In the genomic region with DNA sequence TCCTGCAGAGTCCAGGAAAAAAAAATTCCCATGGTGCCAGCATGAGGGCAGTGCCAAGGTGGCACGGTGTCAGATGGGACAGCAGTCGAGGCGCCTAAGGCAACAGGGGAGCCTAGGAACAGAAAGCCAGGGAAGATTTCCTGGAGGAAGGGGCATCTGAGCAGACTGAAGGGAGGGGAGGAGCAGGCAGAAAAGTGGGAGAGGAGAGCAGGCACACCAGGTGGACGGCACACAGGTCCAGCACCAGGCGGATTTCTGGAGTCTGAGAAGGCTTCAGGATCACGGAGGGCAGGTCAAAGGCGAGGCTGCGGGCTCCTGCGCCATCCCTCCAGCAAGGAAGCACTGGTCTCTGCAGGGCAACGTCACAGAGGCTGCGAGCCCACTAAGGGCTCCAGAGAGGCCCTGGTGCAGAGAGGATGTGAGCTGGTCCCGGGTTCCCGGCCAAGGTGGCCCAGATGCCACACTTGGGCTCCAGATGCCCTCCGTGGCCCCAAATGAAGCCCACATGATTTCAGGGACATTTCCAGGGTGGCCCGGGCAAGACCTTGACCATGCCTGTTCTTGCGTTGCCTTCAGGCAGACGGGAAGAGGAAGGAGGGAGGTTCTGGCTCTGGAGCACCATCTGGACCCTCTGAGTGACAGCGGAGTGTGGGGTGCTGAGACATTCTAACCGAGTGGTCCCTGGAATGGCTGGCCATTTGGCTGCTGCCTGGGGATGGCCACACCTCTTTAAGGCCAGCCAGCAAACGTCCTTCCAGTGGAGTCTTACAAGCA, we compare ENCODE assay signal across 9 cellular contexts. TPM values are rescaled to one million over a fixed set of nuclear protein-coding genes. Genes with fewer than 3 reads are reported as not detected.
DNase-seq lines count a peak whose midpoint lies in the region; ATAC-seq, FAIRE-seq and TF ChIP-seq lines count a peak whose summit lies in the region.
"Had no signal": no experiment of that assay in that cellular context is flagged by ENCODE, and none has a peak within 500 bp of the region (broad histone marks: within the 10 kb centered on the region; RNA-seq: fewer than 3 reads in every experiment).

No MANE protein-coding gene starts in this region.

- no peak overlapping the region for H2AFZ ChIP-seq in Karpas-422 (ENCODE audit: low read length)

- H3K4me3 Mint-ChIP-seq in type B pancreatic cell: peak overlapping the region; percentile 94

- H3K9me3 ChIP-seq in right lobe of liver (no peaks in the 10 kb centered on the region), Karpas-422 (ENCODE audit: low read length) (no peaks in the 10 kb centered on the region)

- intact Hi-C loops in cardiac septum (cut with DNase I) (loop anchor here (5.0 kb wide), 1 partner anchor 82 kb away; no protein-coding TSS in a partner anchor), left cardiac atrium (cut with DNase I) (loop anchor here in 1 of 2 donors (10.0 kb wide), 1 partner anchor 140 kb away; no protein-coding TSS in a partner anchor), right lobe of liver (cut with DNase I) (loop anchor here in 1 of 2 donors (10.0 kb wide), 1 partner anchor 130 kb away; no protein-coding TSS in a partner anchor)

- H3K4me1 ChIP-seq in right lobe of liver (peaks cover 0 to 74% (median 32%) of the 10 kb centered on the region in 4 donors), Karpas-422 (ENCODE audit: low read length) (peaks cover 15% of the 10 kb centered on the region)

- FAIRE-seq in H54 (lab: Jason Lieb, UNC) (no peak), urothelium cell line (lab: Jason Lieb, UNC) (no peak)

- no peaks in the 10 kb centered on the region for H3K27me3 Mint-ChIP-seq in type B pancreatic cell

- DNase-seq in cardiac septum (ENCODE audit: low spot score): peak; percentile 49
- no peak for DNase-seq in left cardiac atrium
- peak; percentile 2 for DNase-seq in astrocyte of the hippocampus (ENCODE audit: low read depth, low spot score)
- peak in 2 of 3 donors; percentile 79 to 80 for DNase-seq in right lobe of liver
- DNase-seq in type B pancreatic cell (ENCODE audit: extremely low spot score, unreplicated experiment): peak; percentile 53
- no peak for DNase-seq in Karpas-422
- no peak for DNase-seq in H54 (ENCODE audit: insufficient read length, low spot score)
- no peak for DNase-seq in urothelium cell line (ENCODE audit: low spot score)
- DNase-seq: NCI-H2171 treated with DMSO at 0.1 percent for 48 hours had no signal

- no peak for ATAC-seq in left cardiac atrium
- peak; percentile 8 to 30 (median 18) for ATAC-seq in right lobe of liver

- 15% methylated on average over 4 of the region's 20 CpGs for WGBS in right lobe of liver (ENCODE audit: insufficient coverage, low coverage, low lambda C conversion rate, missing lambda C conversion rate)

- peaks cover 3% of the 10 kb centered on the region for H3K36me3 Mint-ChIP-seq in type B pancreatic cell

- H3K9me2 ChIP-seq in Karpas-422 (replicated peaks; ENCODE audit: insufficient read depth, low read length): no peaks in the 10 kb centered on the region

- H3K36me3 ChIP-seq in right lobe of liver (no peaks in the 10 kb centered on the region), Karpas-422 (ENCODE audit: insufficient read depth, low read length) (no peaks in the 10 kb centered on the region)

- H3K27me3 ChIP-seq in right lobe of liver: no peaks in the 10 kb centered on the region
- H3K27me3 ChIP-seq in Karpas-422 (ENCODE audit: low read length): no peaks in the 10 kb centered on the region

- TF ChIP-seq POLR2A in right lobe of liver (IDR thresholded peaks at IDR 0.05) (no peak), H54 (IDR thresholded peaks at IDR 0.05; ENCODE audit: low read depth, low read length) (no peak)

- TF ChIP-seq CTCF in right lobe of liver (IDR thresholded peaks at IDR 0.05): no peak
- TF ChIP-seq CTCF in type B pancreatic cell (conservative IDR thresholded peaks at IDR 0.05): no peak

- no peak overlapping the region for H3K4me2 ChIP-seq in Karpas-422 (ENCODE audit: low read depth, low read length, poor library complexity, severe bottlenecking)

- H3K27ac ChIP-seq in right lobe of liver (peak overlapping the region in 1 of 3 donors; percentile 20), Karpas-422 (ENCODE audit: low read length) (no peak overlapping the region)

- no peaks in the 10 kb centered on the region for H3K79me2 ChIP-seq in Karpas-422 (ENCODE audit: low read length)

- H4K20me1 ChIP-seq in Karpas-422 (ENCODE audit: insufficient read depth, low read depth, low read length): peaks cover 65% of the 10 kb centered on the region

- H3K9ac ChIP-seq in Karpas-422 (ENCODE audit: low read length): no peak overlapping the region

- H3K4me3 ChIP-seq in right lobe of liver: no peak overlapping the region
- H3K4me3 ChIP-seq in Karpas-422 (ENCODE audit: low read length): no peak overlapping the region

- H3K27ac Mint-ChIP-seq in type B pancreatic cell: peak overlapping the region; percentile 46

- no peaks in the 10 kb centered on the region for H3K9me3 Mint-ChIP-seq in type B pancreatic cell

- H3K4me1 Mint-ChIP-seq in type B pancreatic cell (ENCODE audit: unreplicated experiment): peaks cover 50% of the 10 kb centered on the region

RNA-seq across cellular contexts. Expression of gene HS6ST1, which starts 4.1 kb away (rescaled TPM):
- total RNA-seq in cardiac septum (14.4 TPM), left cardiac atrium (10 to 100 TPM; 14.3 to 19.3 TPM), right lobe of liver (10 to 100 TPM; 18.0 to 53.5 (median 31.0) TPM), type B pancreatic cell (ENCODE audit: low replicate concordance) (64.9 and 75.2 TPM in 2 replicates)
- 3.3 and 5.9 TPM in 2 replicates for total RNA-seq in Karpas-422 (2014; rRNA removed; shearing (Covaris generic); ENCODE audit: low replicate concordance)

Comparison
In these comparisons a context has a peak if more than half of its experiments do, and no peak if none do; other contexts are left out.
1. DNase-seq: peak in cardiac septum (single experiment), astrocyte of the hippocampus (single experiment), right lobe of liver (2 of 3) and type B pancreatic cell (single experiment); none in left cardiac atrium (single experiment), Karpas-422 (single experiment), H54 (single experiment) and urothelium cell line (single experiment).
2. ATAC-seq: peak in right lobe of liver (4 of 4); none in left cardiac atrium (0 of 2).